ENCODE assay signal across 11 cellular contexts in genomic region chr9:27535701-27536118, GRCh38. TPM values are rescaled to one million over a fixed set of nuclear protein-coding genes. Genes with fewer than 3 reads are reported as not detected.
DNase-seq lines count a peak whose midpoint lies in the region; ATAC-seq and TF ChIP-seq lines count a peak whose summit lies in the region.
"Had no signal": no experiment of that assay in that cellular context is flagged by ENCODE, and none has a peak within 500 bp of the region (broad histone marks: within the 10 kb centered on the region; RNA-seq: fewer than 3 reads in every experiment).

No MANE protein-coding gene starts in this region.

- POLR2A ChIA-PET in OCI-LY7 (lab: Charles Lee) = no interaction called here
- POLR2A ChIA-PET in naive thymus-derived CD4-positive, alpha-beta T cell (lab: Charles Lee) = no interaction called here

- BruUV-seq in OCI-LY7 (replicated peaks; lab: Mats Ljungman, UMichigan) = no TSS peak

- CTCF ChIA-PET in OCI-LY7 (lab: Charles Lee; ENCODE audit: unreplicated experiment) = no interaction called here
- CTCF ChIA-PET in naive thymus-derived CD4-positive, alpha-beta T cell (lab: Charles Lee) = interaction anchor here (0.6 kb wide), 1 partner anchor 10 kb away, joined by 3 read pairs; no protein-coding TSS in a partner anchor

- DNase-seq in GM23338 (ENCODE audit: low spot score) = peak; percentile 82
- peak; percentile 16 for DNase-seq in OCI-LY7 (ENCODE audit: low spot score)
- DNase-seq in kidney tubule cell (ENCODE audit: low spot score) = peak; percentile 11
- DNase-seq in naive thymus-derived CD4-positive, alpha-beta T cell = no peak
- no peak for DNase-seq in NCI-H128 (lab: John Stamatoyannopoulos, UW; ENCODE audit: unreplicated experiment)
- no peak for DNase-seq in activated CD4-positive, alpha-beta T cell treated with anti-CD3 and anti-CD28 coated beads for 1 hour
- no peak for DNase-seq in transverse colon
- DNase-seq: cortex of kidney, WERI-Rb-1 had no signal

- H3K79me2 ChIP-seq in GM23338 (replicated peaks; ENCODE audit: insufficient read depth) (no peaks in the 10 kb centered on the region), OCI-LY7 (ENCODE audit: insufficient read depth, low read depth, low read length) (no peaks in the 10 kb centered on the region)

- TF ChIP-seq EP300 in transverse colon (IDR thresholded peaks at IDR 0.05; ENCODE audit: low read depth) = no peak

- H2AFZ ChIP-seq in GM23338 (no peak overlapping the region), OCI-LY7 (ENCODE audit: low read length) (no peak overlapping the region)

- in situ Hi-C loops in transverse colon (cut with MboI; ENCODE audit: low pct_ligation_motif_present in 1 of 4, low pct_unique_long_range_greater_than_20kb in 1 of 4, low sequenced_read_pairs in 3 of 4) = loop anchor here in 2 of 4 donors (25.0 kb wide), 2 partner anchors 423 to 498 kb away; partner anchors contain the start of gene TEK (in 1 of the 2)

- no peaks in the 10 kb centered on the region for H3K36me3 Mint-ChIP-seq in GM23338 (ENCODE audit: low read depth)
- peaks cover 0 to 18% (median 11%) of the 10 kb centered on the region in 5 donors for H3K36me3 Mint-ChIP-seq in naive thymus-derived CD4-positive, alpha-beta T cell
- H3K36me3 Mint-ChIP-seq: natural killer cell treated with Interleukin-12 subunit alpha and Interleukin-12 subunit beta and Interleukin-15 and Interleukin-18, amount 100 ng/mL, for 72 hours had no signal

- no peak overlapping the region for H3K27ac Mint-ChIP-seq in GM23338
- no peak overlapping the region for H3K27ac Mint-ChIP-seq in naive thymus-derived CD4-positive, alpha-beta T cell
- H3K27ac Mint-ChIP-seq: natural killer cell treated with Interleukin-12 subunit alpha and Interleukin-12 subunit beta and Interleukin-15 and Interleukin-18, amount 100 ng/mL, for 72 hours had no signal

- no peaks in the 10 kb centered on the region for H3K9me3 ChIP-seq in OCI-LY7 (ENCODE audit: low read length)
- no peaks in the 10 kb centered on the region for H3K9me3 ChIP-seq in naive thymus-derived CD4-positive, alpha-beta T cell (ENCODE audit: control insufficient read depth in 2 of 3, low read length in 3 of 3)
- no peaks in the 10 kb centered on the region for H3K9me3 ChIP-seq in transverse colon

- no peak overlapping the region for H3K4me3 Mint-ChIP-seq in GM23338
- H3K4me3 Mint-ChIP-seq in naive thymus-derived CD4-positive, alpha-beta T cell = no peak overlapping the region
- H3K4me3 Mint-ChIP-seq: natural killer cell treated with Interleukin-12 subunit alpha and Interleukin-12 subunit beta and Interleukin-15 and Interleukin-18, amount 100 ng/mL, for 72 hours had no signal

- no peaks in the 10 kb centered on the region for H3K36me3 ChIP-seq in GM23338 (ENCODE audit: insufficient read depth)
- H3K36me3 ChIP-seq in OCI-LY7 (ENCODE audit: insufficient read depth, low read length) = no peaks in the 10 kb centered on the region
- H3K36me3 ChIP-seq in naive thymus-derived CD4-positive, alpha-beta T cell (ENCODE audit: control insufficient read depth in 2 of 3, insufficient read depth in 3 of 3, low read length in 3 of 3) = peaks cover 0 to 11% (median 0%) of the 10 kb centered on the region in 3 experiments
- no peaks in the 10 kb centered on the region for H3K36me3 ChIP-seq in transverse colon
- H3K36me3 ChIP-seq: WERI-Rb-1 had no signal

- H3K27me3 Mint-ChIP-seq in GM23338 (ENCODE audit: insufficient read depth, low read depth, poor library complexity) = peaks cover 7% of the 10 kb centered on the region
- H3K27me3 Mint-ChIP-seq in naive thymus-derived CD4-positive, alpha-beta T cell = peaks cover 0 to 8% (median 0%) of the 10 kb centered on the region in 5 donors

- H3K4me2 ChIP-seq in GM23338 = no peak overlapping the region
- no peak overlapping the region for H3K4me2 ChIP-seq in OCI-LY7 (ENCODE audit: low read length)

- peaks cover 34% of the 10 kb centered on the region for H3K4me1 Mint-ChIP-seq in GM23338
- H3K4me1 Mint-ChIP-seq in naive thymus-derived CD4-positive, alpha-beta T cell = peaks cover 0 to 3% (median 0%) of the 10 kb centered on the region in 7 donors

- ATAC-seq in GM23338 = peak; percentile 98
- ATAC-seq in naive thymus-derived CD4-positive, alpha-beta T cell = no peak

- H3K4me3 ChIP-seq in GM23338 (no peak overlapping the region), OCI-LY7 (ENCODE audit: low read depth, low read length, poor library complexity, severe bottlenecking) (no peak overlapping the region), transverse colon (no peak overlapping the region)
- H3K4me3 ChIP-seq in naive thymus-derived CD4-positive, alpha-beta T cell (ENCODE audit: low read length) = no peak overlapping the region

- no peaks in the 10 kb centered on the region for H3K9me3 Mint-ChIP-seq in GM23338
- no peaks in the 10 kb centered on the region for H3K9me3 Mint-ChIP-seq in naive thymus-derived CD4-positive, alpha-beta T cell
- H3K9me3 Mint-ChIP-seq: natural killer cell treated with Interleukin-12 subunit alpha and Interleukin-12 subunit beta and Interleukin-15 and Interleukin-18, amount 100 ng/mL, for 72 hours had no signal

- intact Hi-C loops in OCI-LY7 (cut with micrococcal nuclease; ENCODE audit: unreplicated experiment) = no loop called here
- intact Hi-C loops in naive thymus-derived CD4-positive, alpha-beta T cell (cut with micrococcal nuclease) = no loop called here
- intact Hi-C loops in transverse colon (cut with DNase I; ENCODE audit: low total_unique reads) = no loop called here

- 57 to 60% methylated on average over 2 to 3 of the region's 3 CpGs for WGBS in transverse colon (ENCODE audit: low coverage in 1 of 2), 2 donors

- TF ChIP-seq POLR2A in transverse colon (IDR thresholded peaks at IDR 0.05) = no peak

- H3K27ac ChIP-seq in GM23338 (ENCODE audit: low read depth) (no peak overlapping the region), OCI-LY7 (ENCODE audit: low read depth, low read length, poor library complexity, severe bottlenecking) (no peak overlapping the region), transverse colon (no peak overlapping the region)
- H3K27ac ChIP-seq in naive thymus-derived CD4-positive, alpha-beta T cell (ENCODE audit: low read depth, low read length) = no peak overlapping the region
- H3K27ac ChIP-seq: WERI-Rb-1 had no signal

- H3K4me1 ChIP-seq in GM23338 (ENCODE audit: insufficient read depth) (peaks cover 10% of the 10 kb centered on the region; the same call in 1 of the 2 replicates), OCI-LY7 (ENCODE audit: insufficient read depth, low read length, poor library complexity, severe bottlenecking) (no peaks in the 10 kb centered on the region), transverse colon (peaks cover 14 to 67% (median 27%) of the 10 kb centered on the region in 4 donors)
- no peaks in the 10 kb centered on the region for H3K4me1 ChIP-seq in naive thymus-derived CD4-positive, alpha-beta T cell (ENCODE audit: control insufficient read depth in 2 of 2, insufficient read depth in 2 of 2, low read length in 2 of 2)

- H3F3A ChIP-seq in GM23338 (replicated peaks; ENCODE audit: low read depth) = no peaks in the 10 kb centered on the region

- H4K20me1 ChIP-seq in GM23338 (replicated peaks; ENCODE audit: insufficient read depth) (no peaks in the 10 kb centered on the region; the same call in 1 of the 2 replicates), OCI-LY7 (ENCODE audit: insufficient read depth, low read length) (no peaks in the 10 kb centered on the region)

- TF ChIP-seq CTCF in GM12873 (IDR thresholded peaks at IDR 0.05; ENCODE audit: insufficient read depth, low read depth, low read length, missing control alignments) (peak; percentile 65), GM23338 (conservative IDR thresholded peaks at IDR 0.05; ENCODE audit: low read depth in 2 of 2) (peak; percentile 59 to 85), OCI-LY7 (conservative IDR thresholded peaks at IDR 0.05; ENCODE audit: low read length) (peak; percentile 64), transverse colon (IDR thresholded peaks at IDR 0.05) (no peak)

- H3K27me3 ChIP-seq in GM23338 (ENCODE audit: insufficient read depth) (no peaks in the 10 kb centered on the region), transverse colon (no peaks in the 10 kb centered on the region)
- H3K27me3 ChIP-seq in naive thymus-derived CD4-positive, alpha-beta T cell (ENCODE audit: control insufficient read depth in 2 of 2, insufficient read depth in 2 of 2, low read length in 2 of 2) = no peaks in the 10 kb centered on the region

- no peaks in the 10 kb centered on the region for H3K9me2 ChIP-seq in GM23338 (ENCODE audit: insufficient read depth)
- H3K9me2 ChIP-seq in OCI-LY7 (ENCODE audit: insufficient read depth, low read length) = no peaks in the 10 kb centered on the region

TF ChIP-seq in GM23338, 12 proteins besides CTCF, POLR2A, EP300 and RAD21 (continues in another document):
- TF ChIP-seq ZNF114 (CRISPR knock-in tag; IDR thresholded peaks at IDR 0.05) (no peak), STAT1 (IDR thresholded peaks at IDR 0.05; ENCODE audit: unreplicated experiment) (no peak), NANOG (IDR thresholded peaks at IDR 0.05; ENCODE audit: borderline replicate concordance) (no peak), ZNF331 (CRISPR knock-in tag; IDR thresholded peaks at IDR 0.05; ENCODE audit: low read depth) (no peak)

RNA-seq across cellular contexts. Expression of gene MOB3B, which starts 6.1 kb away (rescaled TPM):
- 12.1 and 12.4 TPM in 2 replicates for total RNA-seq in GM23338 (2014; rRNA removed; shearing (Covaris generic))
- polyA plus RNA-seq in GM23338 (2016; fragmentation: Nextera tagmentation; extraction: Ambion mirVana) = 7.6 and 8.1 TPM in 2 replicates
- not detected in 2 replicates for total RNA-seq in OCI-LY7 (2014; rRNA removed; shearing (Covaris generic))
- total RNA-seq in OCI-LY7 (2022) = 0.04 TPM in 1 of 2 replicates, not detected in the other
- total RNA-seq in naive thymus-derived CD4-positive, alpha-beta T cell = 1 to 10 TPM in 2 of 5 experiments, under 1 TPM in 3; 0.29 to 1.8 (median 0.76) TPM
- polyA plus RNA-seq in naive thymus-derived CD4-positive, alpha-beta T cell = under 1 TPM in 1 of 2 donors, not detected in 1; 0.07 TPM
- total RNA-seq in transverse colon = 10 to 100 TPM; 18.3 to 39.7 (median 29.1) TPM

RNA-seq across cellular contexts. Expression of gene IFNK, which starts 11.6 kb away (rescaled TPM):
- not detected in 2 replicates for total RNA-seq in GM23338 (2014; rRNA removed; shearing (Covaris generic))
- polyA plus RNA-seq in GM23338 (2016; fragmentation: Nextera tagmentation; extraction: Ambion mirVana) = not detected in 2 replicates
- not detected in 2 replicates for total RNA-seq in OCI-LY7 (2014; rRNA removed; shearing (Covaris generic))
- total RNA-seq in OCI-LY7 (2022) (not detected in 2 replicates), transverse colon (not detected)
- not detected for total RNA-seq in naive thymus-derived CD4-positive, alpha-beta T cell
- polyA plus RNA-seq in naive thymus-derived CD4-positive, alpha-beta T cell = not detected
- total RNA-seq: natural killer cell treated with Interleukin-12 subunit alpha and Interleukin-12 subunit beta and Interleukin-15 and Interleukin-18, amount 100 ng/mL, for 72 hours had no signal

RNA-seq across cellular contexts. Expression of gene C9orf72, which starts 37.6 kb away (rescaled TPM):
- total RNA-seq in GM23338 (2014; rRNA removed; shearing (Covaris generic)) = 27.8 and 30.9 TPM in 2 replicates
- 8.6 and 11.6 TPM in 2 replicates for polyA plus RNA-seq in GM23338 (2016; fragmentation: Nextera tagmentation; extraction: Ambion mirVana)
- 9.8 and 12.3 TPM in 2 replicates for total RNA-seq in OCI-LY7 (2014; rRNA removed; shearing (Covaris generic))
- 15.8 and 16.4 TPM in 2 replicates for total RNA-seq in OCI-LY7 (2022)
- total RNA-seq in naive thymus-derived CD4-positive, alpha-beta T cell = 10 to 100 TPM; 12.2 to 65.8 (median 26.5) TPM
- polyA plus RNA-seq in naive thymus-derived CD4-positive, alpha-beta T cell = 10 to 100 TPM in 1 of 2 donors, 1 to 10 TPM in 1; 9.2 to 11.0 TPM
- total RNA-seq in transverse colon = 10 to 100 TPM in 3 of 4 donors, 1 to 10 TPM in 1; 7.9 to 31.0 (median 15.0) TPM

Comparison
In these comparisons a context has a peak if more than half of its experiments do, and no peak if none do; other contexts are left out.
1. CTCF ChIP-seq: peak in GM12873 (single experiment), GM23338 (2 of 2) and OCI-LY7 (single experiment); none in transverse colon (0 of 5).
2. DNase-seq: peak in GM23338 (single experiment), OCI-LY7 (single experiment) and kidney tubule cell (single experiment); none in naive thymus-derived CD4-positive, alpha-beta T cell (0 of 9), NCI-H128 (single experiment), activated CD4-positive, alpha-beta T cell treated with anti-CD3 and anti-CD28 coated beads for 1 hour (single experiment) and transverse colon (single experiment).